24 cellular contexts compared by ENCODE assay signal in genomic region chr7:67343566-67343965, GRCh38.
DNase-seq lines count a peak whose midpoint lies in the region; ATAC-seq, FAIRE-seq and TF ChIP-seq lines count a peak whose summit lies in the region.
"Had no signal": no experiment of that assay in that cellular context is flagged by ENCODE, and none has a peak within 500 bp of the region (broad histone marks: within the 10 kb centered on the region; RNA-seq: fewer than 3 reads in every experiment).

No MANE protein-coding gene starts in this region.

- no peak for TF ChIP-seq RAD21 in HepG2 (CRISPR knock-in tag; IDR thresholded peaks at IDR 0.05)

- H3K4me2 ChIP-seq in HepG2 (ENCODE audit: low read depth, low read length): no peak overlapping the region
- H3K4me2 ChIP-seq in H9 (ENCODE audit: insufficient read depth, insufficient read length, low read length): no peak overlapping the region
- H3K4me2 ChIP-seq: PC-9 had no signal

- no peak for TF ChIP-seq CTCF in right lobe of liver (IDR thresholded peaks at IDR 0.05)
- no peak for TF ChIP-seq CTCF in HepG2 (CRISPR knock-in tag; IDR thresholded peaks at IDR 0.05)
- no peak for TF ChIP-seq CTCF in left ventricle myocardium inferior (IDR thresholded peaks at IDR 0.05; ENCODE audit: borderline replicate concordance)
- no peak for TF ChIP-seq CTCF in H9 (conservative IDR thresholded peaks at IDR 0.05)

- H2BK20ac ChIP-seq in H9 (ENCODE audit: low read depth, low read length, poor library complexity, severe bottlenecking): no peak overlapping the region

- no peak overlapping the region for H2AFZ ChIP-seq in HepG2 (ENCODE audit: low read length)
- no peak overlapping the region for H2AFZ ChIP-seq in H9 (ENCODE audit: low read length)
- H2AFZ ChIP-seq: PC-9 had no signal

- in situ Hi-C loops in HepG2 (cut with HindIII; ENCODE audit: extremely low pct_ligation_motif_present, low pct_unique_long_range_greater_than_20kb): no loop called here

- BruUV-seq in HepG2 (replicated peaks; lab: Mats Ljungman, UMichigan): no TSS peak

- peaks cover 25 to 27% of the 10 kb centered on the region in 2 experiments for H3K4me1 Mint-ChIP-seq in H9
- H3K4me1 Mint-ChIP-seq: activated CD4-positive, alpha-beta T cell treated with anti-CD3 and anti-CD28 coated beads for 36 hours; CD4-positive, CD25-positive, alpha-beta regulatory T cell; memory B cell had no signal

- no peaks in the 10 kb centered on the region for H3K9me3 ChIP-seq in right lobe of liver
- H3K9me3 ChIP-seq in HepG2 (ENCODE audit: low read length): peaks cover 10% of the 10 kb centered on the region; the same call in 1 of the 2 replicates
- peaks cover 10% of the 10 kb centered on the region for H3K9me3 ChIP-seq in left ventricle myocardium inferior (replicated peaks)
- peaks cover 9% of the 10 kb centered on the region for H3K9me3 ChIP-seq in H9 (ENCODE audit: control insufficient read depth, low read depth, low read length)

- H4K91ac ChIP-seq in H9 (ENCODE audit: insufficient read length, low read depth, low read length): no peak overlapping the region

- H3K27me3 ChIP-seq in right lobe of liver: no peaks in the 10 kb centered on the region
- no peaks in the 10 kb centered on the region for H3K27me3 ChIP-seq in HepG2 (ENCODE audit: control insufficient read depth in 1 of 2, insufficient read depth in 2 of 2, low read length in 2 of 2)
- H3K27me3 ChIP-seq in left ventricle myocardium inferior (ENCODE audit: low read depth): no peaks in the 10 kb centered on the region
- H3K27me3 ChIP-seq in H9 (ENCODE audit: insufficient read depth, low read length): no peaks in the 10 kb centered on the region
- H3K27me3 ChIP-seq: heart left ventricle had no signal

- 59% methylated on average over 4 of the region's 4 CpGs for WGBS in right lobe of liver (ENCODE audit: insufficient coverage, low coverage, low lambda C conversion rate, missing lambda C conversion rate)
- WGBS in HepG2 (ENCODE audit: low lambda C conversion rate): 100% methylated on average over 2 of the region's 4 CpGs
- no CpG with 5 or more reads among the region's 4 CpGs for WGBS in H9 (ENCODE audit: extremely low coverage, insufficient read length, low lambda C conversion rate)

- H3K4me3 Mint-ChIP-seq in H9: no peak overlapping the region
- H3K4me3 Mint-ChIP-seq: activated CD4-positive, alpha-beta T cell treated with anti-CD3 and anti-CD28 coated beads for 36 hours; CD4-positive, CD25-positive, alpha-beta regulatory T cell; memory B cell; nephron progenitor cell; stimulated activated naive CD8-positive, alpha-beta T cell treated with anti-CD3 and anti-CD28 coated beads, Interleukin-15, Interleukin-2, amounts not matched to agents 100 ng/mL and 50 ng/mL, for 24 hours had no signal

- intact Hi-C loops in right lobe of liver (cut with DNase I): no loop called here
- intact Hi-C loops in HepG2 (cut with micrococcal nuclease; ENCODE audit: unreplicated experiment): no loop called here
- intact Hi-C loops in left ventricle myocardium inferior (cut with micrococcal nuclease): no loop called here

- H3K23me2 ChIP-seq in H9 (ENCODE audit: insufficient read length, low read depth, low read length, poor library complexity, severe bottlenecking): no peaks in the 10 kb centered on the region

- peaks cover 0 to 18% (median 15%) of the 10 kb centered on the region in 3 experiments; a peak in 6 of 7 replicates for H3K36me3 Mint-ChIP-seq in H9 (ENCODE audit: insufficient read depth in 1 of 3, low read depth in 3 of 3)

- no peaks in the 10 kb centered on the region for H3K79me1 ChIP-seq in H9 (ENCODE audit: insufficient read depth, low read depth, low read length, poor library complexity, severe bottlenecking)

- H3K36me3 ChIP-seq in right lobe of liver: peaks cover 0 to 16% (median 3%) of the 10 kb centered on the region in 4 donors
- no peaks in the 10 kb centered on the region; a peak in 1 of 5 replicates for H3K36me3 ChIP-seq in HepG2 (replicated peaks in 1 of 2; ENCODE audit: control insufficient read depth in 1 of 2, insufficient read depth in 2 of 2, low read length in 2 of 2)
- peaks cover 51% of the 10 kb centered on the region for H3K36me3 ChIP-seq in left ventricle myocardium inferior

- H2BK5ac ChIP-seq in H9 (ENCODE audit: insufficient read length, low read length): no peak overlapping the region

- H3K4me3 ChIP-seq in right lobe of liver (no peak overlapping the region), HepG2 (replicated peaks in 1 of 3; ENCODE audit: insufficient read depth in 1 of 3, low read depth in 2 of 3, low read length in 3 of 3) (no peak overlapping the region), left ventricle myocardium inferior (no peak overlapping the region)
- H3K4me3 ChIP-seq: heart left ventricle, PC-9, SK-N-MC had no signal

- CTCF ChIA-PET in HepG2 (lab: Yijun Ruan, JAX; ENCODE audit: low intra/inter-chr PET ratio, low total read pairs): no interaction called here

- POLR2A ChIA-PET in HepG2 (lab: Yijun Ruan, JAX): no interaction called here

- DNase-seq in right lobe of liver: peak in 2 of 3 donors; percentile 46 to 58
- no peak for DNase-seq in HepG2 (ENCODE audit: low spot score)
- peak; percentile 89 for DNase-seq in NCI-H748 (lab: John Stamatoyannopoulos, UW; ENCODE audit: unreplicated experiment)
- DNase-seq in left ventricle myocardium inferior: peak; percentile 47
- DNase-seq in ureter (ENCODE audit: low spot score): no peak
- no peak for DNase-seq in H9
- DNase-seq: activated CD4-positive, alpha-beta T cell treated with anti-CD3 and anti-CD28 coated beads for 36 hours; activated CD8-positive, alpha-beta memory T cell treated with anti-CD3 and anti-CD28 coated beads, Interleukin-2, amount 50 U/mL, for 4 hours; activated effector memory CD4-positive, alpha-beta T cell treated with anti-CD3 and anti-CD28 coated beads, Interleukin-2, amount 50 U/mL, for 16 hours; amniotic stem cell; CD4-positive, CD25-positive, alpha-beta regulatory T cell; central memory CD4-positive, alpha-beta T cell; effector CD4-positive, alpha-beta T cell; EL; NCI-H446 treated with DMSO at 0.1 percent for 48 hours; nephron progenitor cell; PC-9; trophoblast cell had no signal

- H3K4me1 ChIP-seq in right lobe of liver: no peaks in the 10 kb centered on the region
- no peaks in the 10 kb centered on the region for H3K4me1 ChIP-seq in HepG2 (ENCODE audit: insufficient read depth, low read length)
- H3K4me1 ChIP-seq in left ventricle myocardium inferior: peaks cover 11% of the 10 kb centered on the region
- no peaks in the 10 kb centered on the region; the same call in 1 of the 2 replicates for H3K4me1 ChIP-seq in H9 (ENCODE audit: insufficient read depth, low read length)

- no peak for TF ChIP-seq EP300 in HepG2 (IDR thresholded peaks at IDR 0.05; ENCODE audit: low read depth in 2 of 2, low read length in 2 of 2)
- TF ChIP-seq EP300 in HepG2 (CRISPR knock-in tag; IDR thresholded peaks at IDR 0.05; ENCODE audit: borderline replicate concordance): no peak

- H3K79me2 ChIP-seq in HepG2 (ENCODE audit: insufficient read depth, low read length) (no peaks in the 10 kb centered on the region), H9 (ENCODE audit: insufficient read depth, low read length) (no peaks in the 10 kb centered on the region)

- no peak overlapping the region for H3K4ac ChIP-seq in H9 (ENCODE audit: low read depth, low read length)

- H3K18ac ChIP-seq in H9 (ENCODE audit: insufficient read length, low read depth, low read length): no peak overlapping the region

- H3K56ac ChIP-seq in H9 (ENCODE audit: insufficient read length, low read depth, low read length): no peak overlapping the region

- H4K20me1 ChIP-seq in HepG2 (ENCODE audit: insufficient read depth, low read length): no peaks in the 10 kb centered on the region
- no peaks in the 10 kb centered on the region for H4K20me1 ChIP-seq in H9 (ENCODE audit: control insufficient read depth, insufficient read depth, insufficient read length)

- no peak overlapping the region for H3K14ac ChIP-seq in H9 (ENCODE audit: insufficient read depth, low read length)

- H3K27ac Mint-ChIP-seq in H9: no peak overlapping the region
- H3K27ac Mint-ChIP-seq: activated CD4-positive, alpha-beta T cell treated with anti-CD3 and anti-CD28 coated beads for 36 hours; CD4-positive, CD25-positive, alpha-beta regulatory T cell; memory B cell; nephron progenitor cell; stimulated activated naive CD8-positive, alpha-beta T cell treated with anti-CD3 and anti-CD28 coated beads, Interleukin-15, Interleukin-2, amounts not matched to agents 100 ng/mL and 50 ng/mL, for 24 hours had no signal

- H4K5ac ChIP-seq in H9 (ENCODE audit: insufficient read length, low read depth, low read length): no peak overlapping the region

- no peak overlapping the region for H2BK12ac ChIP-seq in H9 (ENCODE audit: insufficient read length, low read depth, low read length)

- H2BK15ac ChIP-seq in H9 (ENCODE audit: low read depth, low read length): no peak overlapping the region

- H2BK120ac ChIP-seq in H9 (ENCODE audit: low read depth, low read length, poor library complexity, severe bottlenecking): no peak overlapping the region

- H2AK5ac ChIP-seq in H9 (ENCODE audit: insufficient read length, low read length): no peak overlapping the region

- no peak overlapping the region for H3K9ac ChIP-seq in HepG2 (ENCODE audit: insufficient read depth, low read depth, low read length)
- H3K9ac ChIP-seq in H9 (ENCODE audit: extremely low read depth, insufficient read length, low read length): no peak overlapping the region

- no peak for FAIRE-seq in HepG2 (lab: Jason Lieb, UNC)

- H4K8ac ChIP-seq in H9 (replicated peaks; ENCODE audit: insufficient read length, low read depth, low read length): no peak overlapping the region

- H3K27ac ChIP-seq in right lobe of liver (no peak overlapping the region), HepG2 (ENCODE audit: extremely low read length, insufficient read depth, low read length) (no peak overlapping the region), left ventricle myocardium inferior (replicated peaks) (no peak overlapping the region), H9 (ENCODE audit: insufficient read length, low read depth, low read length) (no peak overlapping the region)
- H3K27ac ChIP-seq: heart left ventricle, PC-9, SK-N-MC had no signal

- TF ChIP-seq POLR2A in right lobe of liver (IDR thresholded peaks at IDR 0.05) (no peak), HepG2 (IDR thresholded peaks at IDR 0.05; ENCODE audit: insufficient read depth in 1 of 2, low read depth in 2 of 2, low read length in 2 of 2) (no peak)

- no peak overlapping the region for H3T11ph ChIP-seq in H9 (ENCODE audit: low read length)

- H3K9me3 Mint-ChIP-seq in H9: peaks cover 6 to 14% of the 10 kb centered on the region in 2 experiments; a peak in 4 of 5 replicates
- H3K9me3 Mint-ChIP-seq: stimulated activated naive CD8-positive, alpha-beta T cell treated with anti-CD3 and anti-CD28 coated beads, Interleukin-15, Interleukin-2, amounts not matched to agents 100 ng/mL and 50 ng/mL, for 24 hours had no signal

- H3K23ac ChIP-seq in H9 (ENCODE audit: insufficient read length, low read depth, low read length): no peak overlapping the region

- no peaks in the 10 kb centered on the region; the same call in 1 of the 2 replicates for H3K27me3 Mint-ChIP-seq in H9 (ENCODE audit: low read depth)
- H3K27me3 Mint-ChIP-seq: activated CD4-positive, alpha-beta T cell treated with anti-CD3 and anti-CD28 coated beads for 36 hours; CD4-positive, CD25-positive, alpha-beta regulatory T cell; memory B cell; stimulated activated naive CD8-positive, alpha-beta T cell treated with anti-CD3 and anti-CD28 coated beads, Interleukin-15, Interleukin-2, amounts not matched to agents 100 ng/mL and 50 ng/mL, for 24 hours had no signal

- ATAC-seq in right lobe of liver: peak in 1 of 4 donors; percentile 68
- ATAC-seq in HepG2: no peak
- ATAC-seq in GM19463 (IDR thresholded peaks at IDR 0.05; ENCODE audit: unreplicated experiment): no peak
- no peak for ATAC-seq in HG03565 (IDR thresholded peaks at IDR 0.05; ENCODE audit: unreplicated experiment)
- ATAC-seq: activated CD4-positive, alpha-beta T cell treated with anti-CD3 and anti-CD28 coated beads for 36 hours had no signal

Comparison
In these comparisons a context has a peak if more than half of its experiments do, and no peak if none do; other contexts are left out.
1. DNase-seq: peak in right lobe of liver (2 of 3), NCI-H748 (single experiment) and left ventricle myocardium inferior (single experiment); none in HepG2 (single experiment), ureter (single experiment) and H9 (single experiment).